Comparison of ENCODE assay signal across 13 cellular contexts in the genomic region with DNA sequence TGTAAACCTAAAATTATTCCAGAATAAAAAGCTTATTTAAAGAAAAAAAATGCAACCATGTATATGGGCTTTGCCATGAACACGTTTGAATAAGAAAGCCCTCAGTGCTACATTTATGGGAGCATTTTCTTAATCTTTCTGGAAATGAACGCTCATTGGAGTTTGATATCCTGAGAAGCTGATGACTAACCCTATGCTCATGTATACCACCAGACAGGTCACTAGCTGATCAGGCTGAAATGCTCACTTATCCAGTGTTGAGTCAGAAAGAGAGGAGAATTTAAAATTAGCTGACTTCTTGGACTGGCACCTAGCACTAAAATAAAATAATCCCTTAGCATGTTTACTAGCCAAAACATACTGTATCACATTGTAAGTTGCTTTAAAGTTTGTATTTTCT.
DNase-seq lines count a peak whose midpoint lies in the region; FAIRE-seq and TF ChIP-seq lines count a peak whose summit lies in the region.
"Had no signal": no experiment of that assay in that cellular context is flagged by ENCODE, and none has a peak within 500 bp of the region (broad histone marks: within the 10 kb centered on the region; RNA-seq: fewer than 3 reads in every experiment).

No MANE protein-coding gene starts in this region.

- no peak for TF ChIP-seq POLR2A in H54 (IDR thresholded peaks at IDR 0.05; ENCODE audit: low read depth, low read length)

- no peaks in the 10 kb centered on the region for H4K20me1 ChIP-seq in SK-N-SH (ENCODE audit: insufficient read depth)

- H3K9me3 ChIP-seq in SK-N-SH (no peaks in the 10 kb centered on the region), SJCRH30 (replicated peaks) (no peaks in the 10 kb centered on the region)
- H3K9me3 ChIP-seq: lower lobe of right lung, psoas muscle had no signal

- TF ChIP-seq EP300 in SK-N-SH (IDR thresholded peaks at IDR 0.05; ENCODE audit: borderline replicate concordance in 1 of 2, low read depth in 1 of 2, low read length in 1 of 2): no peak

- H3K27me3 ChIP-seq in SK-N-SH (ENCODE audit: insufficient read depth) (no peaks in the 10 kb centered on the region), SJCRH30 (no peaks in the 10 kb centered on the region)

- no peak overlapping the region for H3K9ac ChIP-seq in SK-N-SH

- DNase-seq in H54 (ENCODE audit: insufficient read length, low spot score) (peak; percentile 42), SK-N-SH (no peak), fibroblast of mammary gland (ENCODE audit: low read depth) (peak; percentile 76), NCI-H1105 treated with DMSO at 0.1 percent for 48 hours (lab: John Stamatoyannopoulos, UW) (no peak), hypothalamus (lab: John Stamatoyannopoulos, UW) (no peak), HT-29 (ENCODE audit: low spot score) (no peak), SJCRH30 (no peak)
- DNase-seq: activated CD4-positive, alpha-beta T cell treated with anti-CD3 and anti-CD28 coated beads for 1 hour; activated CD8-positive, alpha-beta memory T cell treated with anti-CD3 and anti-CD28 coated beads, Interleukin-2, amount 50 U/mL, for 48 hours; lower lobe of right lung; naive thymus-derived CD4-positive, alpha-beta T cell; NCI-H774; psoas muscle had no signal

- TF ChIP-seq RAD21 in SK-N-SH (IDR thresholded peaks at IDR 0.05; ENCODE audit: low read length): no peak

- H3K36me3 ChIP-seq in SK-N-SH (replicated peaks in 1 of 2; ENCODE audit: control insufficient read depth in 1 of 2, insufficient read depth in 2 of 2, low read length in 1 of 2) (no peaks in the 10 kb centered on the region), SJCRH30 (no peaks in the 10 kb centered on the region)
- H3K36me3 ChIP-seq: lower lobe of right lung had no signal

- no peaks in the 10 kb centered on the region for H3F3A ChIP-seq in SK-N-SH (replicated peaks; ENCODE audit: insufficient read depth)

- no peaks in the 10 kb centered on the region for H3K9me2 ChIP-seq in SK-N-SH

- H3K4me2 ChIP-seq in SK-N-SH: no peak overlapping the region

- H3K4me1 ChIP-seq in SK-N-SH (ENCODE audit: control insufficient read depth in 1 of 2, insufficient read depth in 2 of 2, low read depth in 1 of 2, low read length in 1 of 2) (peaks cover 4 to 75% of the 10 kb centered on the region in 2 experiments; a peak in 2 of 4 replicates), SJCRH30 (no peaks in the 10 kb centered on the region)
- H3K4me1 ChIP-seq: lower lobe of right lung had no signal

- H3K27ac ChIP-seq in SK-N-SH (ENCODE audit: low read depth in 2 of 2, low read length in 1 of 2): peak overlapping the region; percentile 22 to 69; a peak in 3 of 4 replicates
- H3K27ac ChIP-seq in SJCRH30: no peak overlapping the region
- H3K27ac ChIP-seq: lower lobe of right lung, psoas muscle had no signal

- H3K4me3 ChIP-seq in SK-N-SH (ENCODE audit: low read depth in 2 of 2, low read length in 1 of 2) (no peak overlapping the region), fibroblast of mammary gland (ENCODE audit: control insufficient read depth, low read depth, low read length) (no peak overlapping the region), SJCRH30 (no peak overlapping the region)
- H3K4me3 ChIP-seq: lower lobe of right lung, psoas muscle had no signal

- POLR2A ChIA-PET in SK-N-SH (lab: Yijun Ruan, JAX): no interaction called here

- TF ChIP-seq CTCF in SK-N-SH (IDR thresholded peaks at IDR 0.05) (no peak), fibroblast of mammary gland (conservative IDR thresholded peaks at IDR 0.05; ENCODE audit: control insufficient read depth, insufficient read depth, low read depth, low read length) (no peak)

- FAIRE-seq in H54 (lab: Jason Lieb, UNC): peak; percentile 93

- CTCF ChIA-PET in SK-N-SH (lab: Yijun Ruan, JAX): interaction anchor here (0.7 to 3.3 kb wide), 5 partner anchors 15 to 268 kb away, joined by 3 to 25 read pairs (median 4); no protein-coding TSS in a partner anchor

- H3K79me2 ChIP-seq in SK-N-SH (ENCODE audit: insufficient read depth): no peaks in the 10 kb centered on the region

- 6% methylated on average over 2 of the region's 2 CpGs for WGBS in SK-N-SH (ENCODE audit: low lambda C conversion rate)

- no peak overlapping the region for H2AFZ ChIP-seq in SK-N-SH (ENCODE audit: low read depth)

TF ChIP-seq in SK-N-SH, 30 proteins besides CTCF, POLR2A, EP300 and RAD21 (continues in another document):
- TF ChIP-seq EZH2phosphoT487 (IDR thresholded peaks at IDR 0.05; ENCODE audit: borderline replicate concordance, low read depth): no peak
- no peak for TF ChIP-seq NFIC (IDR thresholded peaks at IDR 0.05; ENCODE audit: borderline replicate concordance)
- no peak for TF ChIP-seq MEF2A (IDR thresholded peaks at IDR 0.05; ENCODE audit: borderline replicate concordance, low read depth)
- TF ChIP-seq FOXJ3 (CRISPR knock-in tag; IDR thresholded peaks at IDR 0.05): no peak
- no peak for TF ChIP-seq RFX5 (IDR thresholded peaks at IDR 0.05; ENCODE audit: low read length)
- TF ChIP-seq, protein P1, sequence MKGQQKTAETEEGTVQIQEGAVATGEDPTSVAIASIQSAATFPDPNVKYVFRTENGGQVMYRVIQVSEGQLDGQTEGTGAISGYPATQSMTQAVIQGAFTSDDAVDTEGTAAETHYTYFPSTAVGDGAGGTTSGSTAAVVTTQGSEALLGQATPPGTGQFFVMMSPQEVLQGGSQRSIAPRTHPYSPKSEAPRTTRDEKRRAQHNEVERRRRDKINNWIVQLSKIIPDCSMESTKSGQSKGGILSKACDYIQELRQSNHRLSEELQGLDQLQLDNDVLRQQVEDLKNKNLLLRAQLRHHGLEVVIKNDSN (IDR thresholded peaks at IDR 0.05; ENCODE audit: borderline replicate concordance, low read depth): no peak
- no peak for TF ChIP-seq NRF1 (IDR thresholded peaks at IDR 0.05; ENCODE audit: low read depth, low read length)
- no peak for TF ChIP-seq MXI1 (IDR thresholded peaks at IDR 0.05; ENCODE audit: low read depth, low read length)
- TF ChIP-seq RCOR1 (IDR thresholded peaks at IDR 0.05; ENCODE audit: low read length): no peak
- TF ChIP-seq, protein P2, sequence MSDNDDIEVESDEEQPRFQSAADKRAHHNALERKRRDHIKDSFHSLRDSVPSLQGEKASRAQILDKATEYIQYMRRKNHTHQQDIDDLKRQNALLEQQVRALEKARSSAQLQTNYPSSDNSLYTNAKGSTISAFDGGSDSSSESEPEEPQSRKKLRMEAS (IDR thresholded peaks at IDR 0.05; ENCODE audit: low read depth): no peak
- TF ChIP-seq, protein P3, sequence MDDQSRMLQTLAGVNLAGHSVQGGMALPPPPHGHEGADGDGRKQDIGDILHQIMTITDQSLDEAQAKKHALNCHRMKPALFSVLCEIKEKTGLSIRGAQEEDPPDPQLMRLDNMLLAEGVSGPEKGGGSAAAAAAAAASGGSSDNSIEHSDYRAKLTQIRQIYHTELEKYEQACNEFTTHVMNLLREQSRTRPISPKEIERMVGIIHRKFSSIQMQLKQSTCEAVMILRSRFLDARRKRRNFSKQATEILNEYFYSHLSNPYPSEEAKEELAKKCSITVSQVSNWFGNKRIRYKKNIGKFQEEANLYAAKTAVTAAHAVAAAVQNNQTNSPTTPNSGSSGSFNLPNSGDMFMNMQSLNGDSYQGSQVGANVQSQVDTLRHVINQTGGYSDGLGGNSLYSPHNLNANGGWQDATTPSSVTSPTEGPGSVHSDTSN (IDR thresholded peaks at IDR 0.05): peak; percentile 32; the same call in 1 of the 2 replicates
- no peak for TF ChIP-seq RXRA (IDR thresholded peaks at IDR 0.05; ENCODE audit: borderline replicate concordance, low read depth)
- TF ChIP-seq FOSL2 (IDR thresholded peaks at IDR 0.05; ENCODE audit: borderline replicate concordance, low read depth): peak; percentile 82
- TF ChIP-seq TCF12 (IDR thresholded peaks at IDR 0.05): peak; percentile 28; the same call in 1 of the 2 replicates
- peak; percentile 71 for TF ChIP-seq JUND (IDR thresholded peaks at IDR 0.05)
- no peak for TF ChIP-seq ELF1 (IDR thresholded peaks at IDR 0.05)
- TF ChIP-seq, protein P4, sequence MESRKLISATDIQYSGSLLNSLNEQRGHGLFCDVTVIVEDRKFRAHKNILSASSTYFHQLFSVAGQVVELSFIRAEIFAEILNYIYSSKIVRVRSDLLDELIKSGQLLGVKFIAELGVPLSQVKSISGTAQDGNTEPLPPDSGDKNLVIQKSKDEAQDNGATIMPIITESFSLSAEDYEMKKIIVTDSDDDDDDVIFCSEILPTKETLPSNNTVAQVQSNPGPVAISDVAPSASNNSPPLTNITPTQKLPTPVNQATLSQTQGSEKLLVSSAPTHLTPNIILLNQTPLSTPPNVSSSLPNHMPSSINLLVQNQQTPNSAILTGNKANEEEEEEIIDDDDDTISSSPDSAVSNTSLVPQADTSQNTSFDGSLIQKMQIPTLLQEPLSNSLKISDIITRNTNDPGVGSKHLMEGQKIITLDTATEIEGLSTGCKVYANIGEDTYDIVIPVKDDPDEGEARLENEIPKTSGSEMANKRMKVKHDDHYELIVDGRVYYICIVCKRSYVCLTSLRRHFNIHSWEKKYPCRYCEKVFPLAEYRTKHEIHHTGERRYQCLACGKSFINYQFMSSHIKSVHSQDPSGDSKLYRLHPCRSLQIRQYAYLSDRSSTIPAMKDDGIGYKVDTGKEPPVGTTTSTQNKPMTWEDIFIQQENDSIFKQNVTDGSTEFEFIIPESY (IDR thresholded peaks at IDR 0.05; ENCODE audit: borderline replicate concordance, low read depth): no peak
- no peak for TF ChIP-seq SIN3A (IDR thresholded peaks at IDR 0.05; ENCODE audit: borderline replicate concordance, low read depth, low read length)
- no peak for TF ChIP-seq TEAD4 (IDR thresholded peaks at IDR 0.05; ENCODE audit: borderline replicate concordance, insufficient read depth)
- TF ChIP-seq GABPA (IDR thresholded peaks at IDR 0.05; ENCODE audit: low read depth): no peak
- no peak for TF ChIP-seq SMC3 (IDR thresholded peaks at IDR 0.05; ENCODE audit: low read depth, low read length)
- TF ChIP-seq, protein P5, sequence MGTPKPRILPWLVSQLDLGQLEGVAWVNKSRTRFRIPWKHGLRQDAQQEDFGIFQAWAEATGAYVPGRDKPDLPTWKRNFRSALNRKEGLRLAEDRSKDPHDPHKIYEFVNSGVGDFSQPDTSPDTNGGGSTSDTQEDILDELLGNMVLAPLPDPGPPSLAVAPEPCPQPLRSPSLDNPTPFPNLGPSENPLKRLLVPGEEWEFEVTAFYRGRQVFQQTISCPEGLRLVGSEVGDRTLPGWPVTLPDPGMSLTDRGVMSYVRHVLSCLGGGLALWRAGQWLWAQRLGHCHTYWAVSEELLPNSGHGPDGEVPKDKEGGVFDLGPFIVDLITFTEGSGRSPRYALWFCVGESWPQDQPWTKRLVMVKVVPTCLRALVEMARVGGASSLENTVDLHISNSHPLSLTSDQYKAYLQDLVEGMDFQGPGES (IDR thresholded peaks at IDR 0.05; ENCODE audit: low read depth, low read length): no peak
- no peak for TF ChIP-seq CHD2 (IDR thresholded peaks at IDR 0.05; ENCODE audit: low read length, partially characterized antibody)
- TF ChIP-seq FOXM1 (IDR thresholded peaks at IDR 0.05; ENCODE audit: low read depth): no peak
- no peak for TF ChIP-seq POLR2AphosphoS5 (IDR thresholded peaks at IDR 0.05; ENCODE audit: low read depth, low read length)
- TF ChIP-seq GATA2 (CRISPR knock-in tag; IDR thresholded peaks at IDR 0.05): no peak

Comparison
In these comparisons a context has a peak if more than half of its experiments do, and no peak if none do; other contexts are left out.
1. DNase-seq: peak in H54 (single experiment) and fibroblast of mammary gland (single experiment); none in SK-N-SH (single experiment), NCI-H1105 treated with DMSO at 0.1 percent for 48 hours (single experiment), hypothalamus (0 of 51), HT-29 (single experiment) and SJCRH30 (0 of 2).